ENCODE assay signal across 8 cellular contexts in genomic region chr11:727859-728748, GRCh38. TPM values are rescaled to one million over a fixed set of nuclear protein-coding genes. Genes with fewer than 3 reads are reported as not detected.
DNase-seq lines count a peak whose midpoint lies in the region; FAIRE-seq and TF ChIP-seq lines count a peak whose summit lies in the region.

No MANE protein-coding gene starts in this region.

- no peak overlapping the region for H3K4me3 Mint-ChIP-seq in mesothelial cell of epicardium

- TF ChIP-seq CTCF in mesothelial cell of epicardium (IDR thresholded peaks at IDR 0.05; ENCODE audit: unreplicated experiment) = peak; percentile 97

- no peaks in the 10 kb centered on the region for H3K9me3 Mint-ChIP-seq in mesothelial cell of epicardium

- peaks cover 4% of the 10 kb centered on the region for H3K36me3 Mint-ChIP-seq in mesothelial cell of epicardium

- H3K27me3 ChIP-seq in endocrine pancreas (ENCODE audit: control insufficient read depth, insufficient read depth, low read length) = no peaks in the 10 kb centered on the region

- H3K27ac Mint-ChIP-seq in mesothelial cell of epicardium = no peak overlapping the region

- TF ChIP-seq POLR2A in H54 (IDR thresholded peaks at IDR 0.05; ENCODE audit: low read depth, low read length) = no peak

- H3K27me3 Mint-ChIP-seq in mesothelial cell of epicardium (ENCODE audit: low read depth) = peaks cover 13% of the 10 kb centered on the region

- peak overlapping the region; percentile 56 for H3K9ac ChIP-seq in endocrine pancreas (ENCODE audit: control insufficient read depth, insufficient read depth, low read length)

- H3K4me3 ChIP-seq in endocrine pancreas (ENCODE audit: control insufficient read depth, insufficient read depth, low read length) = no peak overlapping the region

- peaks cover 3% of the 10 kb centered on the region for H3K4me1 Mint-ChIP-seq in mesothelial cell of epicardium

- H3K9me3 ChIP-seq in endocrine pancreas (ENCODE audit: control insufficient read depth, low read length) = no peaks in the 10 kb centered on the region

- H3K36me3 ChIP-seq in endocrine pancreas (ENCODE audit: control insufficient read depth, insufficient read depth, low read length) = no peaks in the 10 kb centered on the region

- no peaks in the 10 kb centered on the region for H3K4me1 ChIP-seq in endocrine pancreas (ENCODE audit: control insufficient read depth, insufficient read depth, low read length)

- DNase-seq in COR-L47 (lab: John Stamatoyannopoulos, UW) (peak; percentile 75), H54 (ENCODE audit: insufficient read length, low spot score) (peak; percentile 100), NCI-H526 treated with DMSO at 0.1 percent for 48 hours (lab: John Stamatoyannopoulos, UW) (peak; percentile 50), mesothelial cell of epicardium (ENCODE audit: low spot score in 2 of 2, unreplicated experiment in 2 of 2) (peak in 1 of 2 experiments; percentile 84), NCI-H524 treated with DMSO at 0.1 percent for 48 hours (lab: John Stamatoyannopoulos, UW) (no peak)
- DNase-seq in activated CD8-positive, alpha-beta memory T cell treated with anti-CD3 and anti-CD28 coated beads for 4 hours (ENCODE audit: low read depth in 2 of 2) = peak; percentile 55 to 59
- peak; percentile 73 to 76 for DNase-seq in stimulated activated CD8-positive, alpha-beta memory T cell treated with anti-CD3 and anti-CD28 coated beads, Interleukin-2, amount 100 ng/mL, for 48 hours (ENCODE audit: low read depth in 2 of 2)

- FAIRE-seq in H54 (lab: Jason Lieb, UNC) = peak; percentile 86

RNA-seq across cellular contexts. Expression of gene TALDO1, which starts 19.2 kb away (rescaled TPM):
- 86.9 to 97.5 TPM (median 89.7 TPM) in 3 replicates for total RNA-seq in mesothelial cell of epicardium

RNA-seq across cellular contexts. Expression of gene EPS8L2, which starts 22.1 kb away (rescaled TPM):
- total RNA-seq in mesothelial cell of epicardium = 105 to 112 TPM (median 111 TPM) in 3 replicates

RNA-seq across cellular contexts. Expression of gene TMEM80, which starts 32.5 kb away (rescaled TPM):
- 25.7 to 30.7 TPM (median 28.7 TPM) in 3 replicates for total RNA-seq in mesothelial cell of epicardium

RNA-seq across cellular contexts. Expression of gene DEAF1, which starts 33.1 kb away (rescaled TPM):
- total RNA-seq in mesothelial cell of epicardium = 59.6 to 64.9 TPM (median 64.0 TPM) in 3 replicates

RNA-seq across cellular contexts. Expression of gene GATD1, which starts 49.2 kb away (rescaled TPM):
- 81.1 to 91.2 TPM (median 83.9 TPM) in 3 replicates for total RNA-seq in mesothelial cell of epicardium
